In the genomic region with DNA sequence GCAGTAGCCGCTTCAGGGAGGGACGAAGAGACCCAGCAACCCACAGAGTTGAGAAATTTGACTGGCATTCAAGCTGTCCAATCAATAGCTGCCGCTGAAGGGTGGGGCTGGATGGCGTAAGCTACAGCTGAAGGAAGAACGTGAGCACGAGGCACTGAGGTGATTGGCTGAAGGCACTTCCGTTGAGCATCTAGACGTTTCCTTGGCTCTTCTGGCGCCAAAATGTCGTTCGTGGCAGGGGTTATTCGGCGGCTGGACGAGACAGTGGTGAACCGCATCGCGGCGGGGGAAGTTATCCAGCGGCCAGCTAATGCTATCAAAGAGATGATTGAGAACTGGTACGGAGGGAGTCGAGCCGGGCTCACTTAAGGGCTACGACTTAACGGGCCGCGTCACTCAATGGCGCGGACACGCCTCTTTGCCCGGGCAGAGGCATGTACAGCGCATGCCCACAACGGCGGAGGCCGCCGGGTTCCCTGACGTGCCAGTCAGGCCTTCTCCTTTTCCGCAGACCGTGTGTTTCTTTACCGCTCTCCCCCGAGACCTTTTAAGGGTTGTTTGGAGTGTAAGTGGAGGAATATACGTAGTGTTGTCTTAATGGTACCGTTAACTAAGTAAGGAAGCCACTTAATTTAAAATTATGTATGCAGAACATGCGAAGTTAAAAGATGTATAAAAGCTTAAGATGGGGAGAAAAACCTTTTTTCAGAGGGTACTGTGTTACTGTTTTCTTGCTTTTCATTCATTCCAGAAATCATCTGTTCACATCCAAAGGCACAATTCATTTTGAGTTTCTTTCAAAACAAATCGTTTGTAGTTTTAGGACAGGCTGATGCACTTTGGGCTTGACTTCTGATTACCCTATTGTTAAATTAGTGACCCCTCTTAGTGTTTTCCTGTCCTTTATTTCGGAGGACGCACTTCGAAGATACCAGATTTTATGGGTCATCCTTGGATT, we compare ENCODE assay signal across 1 cellular context.
TF ChIP-seq lines count a peak whose summit lies in the region.

A gene (plus strand): TSS at position 193 of the 958 bp plus-strand sequence. CDS start 30 bp downstream, at position 223.

TF ChIP-seq in GM12878, 131 proteins besides CTCF, POLR2A, EP300 and RAD21 (continued from another document and continues in another):
- TF ChIP-seq, protein P1, sequence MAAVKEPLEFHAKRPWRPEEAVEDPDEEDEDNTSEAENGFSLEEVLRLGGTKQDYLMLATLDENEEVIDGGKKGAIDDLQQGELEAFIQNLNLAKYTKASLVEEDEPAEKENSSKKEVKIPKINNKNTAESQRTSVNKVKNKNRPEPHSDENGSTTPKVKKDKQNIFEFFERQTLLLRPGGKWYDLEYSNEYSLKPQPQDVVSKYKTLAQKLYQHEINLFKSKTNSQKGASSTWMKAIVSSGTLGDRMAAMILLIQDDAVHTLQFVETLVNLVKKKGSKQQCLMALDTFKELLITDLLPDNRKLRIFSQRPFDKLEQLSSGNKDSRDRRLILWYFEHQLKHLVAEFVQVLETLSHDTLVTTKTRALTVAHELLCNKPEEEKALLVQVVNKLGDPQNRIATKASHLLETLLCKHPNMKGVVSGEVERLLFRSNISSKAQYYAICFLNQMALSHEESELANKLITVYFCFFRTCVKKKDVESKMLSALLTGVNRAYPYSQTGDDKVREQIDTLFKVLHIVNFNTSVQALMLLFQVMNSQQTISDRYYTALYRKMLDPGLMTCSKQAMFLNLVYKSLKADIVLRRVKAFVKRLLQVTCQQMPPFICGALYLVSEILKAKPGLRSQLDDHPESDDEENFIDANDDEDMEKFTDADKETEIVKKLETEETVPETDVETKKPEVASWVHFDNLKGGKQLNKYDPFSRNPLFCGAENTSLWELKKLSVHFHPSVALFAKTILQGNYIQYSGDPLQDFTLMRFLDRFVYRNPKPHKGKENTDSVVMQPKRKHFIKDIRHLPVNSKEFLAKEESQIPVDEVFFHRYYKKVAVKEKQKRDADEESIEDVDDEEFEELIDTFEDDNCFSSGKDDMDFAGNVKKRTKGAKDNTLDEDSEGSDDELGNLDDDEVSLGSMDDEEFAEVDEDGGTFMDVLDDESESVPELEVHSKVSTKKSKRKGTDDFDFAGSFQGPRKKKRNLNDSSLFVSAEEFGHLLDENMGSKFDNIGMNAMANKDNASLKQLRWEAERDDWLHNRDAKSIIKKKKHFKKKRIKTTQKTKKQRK (IDR thresholded peaks at IDR 0.05; ENCODE audit: low read depth, low read length): peak; percentile 64; the same call in 1 of the 2 replicates
- TF ChIP-seq RB1 (IDR thresholded peaks at IDR 0.05; ENCODE audit: borderline replicate concordance) (peak; percentile 100), HDAC6 (IDR thresholded peaks at IDR 0.05; ENCODE audit: unreplicated experiment) (peak; percentile 63), CHD1 (IDR thresholded peaks at IDR 0.05; ENCODE audit: low read depth, low read length) (no peak), MEF2A (IDR thresholded peaks at IDR 0.05; ENCODE audit: insufficient read depth, low read depth, low read length) (no peak), ZBED1 (IDR thresholded peaks at IDR 0.05; ENCODE audit: borderline replicate concordance) (no peak), MTA2 (IDR thresholded peaks at IDR 0.05; ENCODE audit: low read depth) (0 out of 2 replicates have a peak, but pooled peaks have one; percentile 32), CHD4 (IDR thresholded peaks at IDR 0.05) (no peak), EZH2 (IDR thresholded peaks at IDR 0.05; ENCODE audit: borderline replicate concordance, control insufficient read depth, low read depth, low read length) (no peak), FOXK2 (IDR thresholded peaks at IDR 0.05) (no peak), CBFB (IDR thresholded peaks at IDR 0.05; ENCODE audit: low read depth) (peak; percentile 36), RFX5 (IDR thresholded peaks at IDR 0.05; ENCODE audit: low read depth, low read length) (peak; percentile 72), SUPT20H (IDR thresholded peaks at IDR 0.05; ENCODE audit: borderline replicate concordance, control insufficient read depth, low read depth, low read length) (no peak), MYC (IDR thresholded peaks at IDR 0.05; ENCODE audit: insufficient read depth, insufficient read length, insufficient replicate concordance, low read length, severe bottlenecking) (no peak), CBX3 (IDR thresholded peaks at IDR 0.05; ENCODE audit: borderline replicate concordance, low read depth) (no peak), PML (IDR thresholded peaks at IDR 0.05; ENCODE audit: low read length) (peak; percentile 93), KAT2A (conservative IDR thresholded peaks at IDR 0.05; ENCODE audit: control insufficient read depth, low read depth, low read length) (no peak), ASH2L (IDR thresholded peaks at IDR 0.05; ENCODE audit: borderline replicate concordance, low read depth) (no peak; the same call in 1 of the 2 replicates), RUNX3 (IDR thresholded peaks at IDR 0.05; ENCODE audit: low read length) (peak; percentile 72), CREB1 (IDR thresholded peaks at IDR 0.05; ENCODE audit: low read depth) (peak; percentile 97), JUNB (IDR thresholded peaks at IDR 0.05) (no peak), NFYA (IDR thresholded peaks at IDR 0.05; ENCODE audit: borderline replicate concordance, low read depth, low read length) (peak; percentile 57; the same call in 1 of the 2 replicates), NR2C1 (IDR thresholded peaks at IDR 0.05) (peak; percentile 84), YY1 (IDR thresholded peaks at IDR 0.05; ENCODE audit: low read depth, low read length) (peak; percentile 96), TCF3 (IDR thresholded peaks at IDR 0.05; ENCODE audit: borderline replicate concordance, insufficient read depth, low read depth, low read length) (no peak), SMAD5 (IDR thresholded peaks at IDR 0.05; ENCODE audit: low read depth) (peak; percentile 93), STAT1 (conservative IDR thresholded peaks at IDR 0.05) (peak; percentile 74; the same call in 1 of the 2 replicates), EGR1 (IDR thresholded peaks at IDR 0.05; ENCODE audit: borderline replicate concordance in 1 of 2, low read depth in 2 of 2, low read length in 2 of 2) (no peak), ATF7 (IDR thresholded peaks at IDR 0.05; ENCODE audit: low read depth) (peak; percentile 88), NR2C2 (IDR thresholded peaks at IDR 0.05; ENCODE audit: borderline replicate concordance, control insufficient read depth, insufficient read length, low read depth) (no peak), ZZZ3 (IDR thresholded peaks at IDR 0.05; ENCODE audit: control insufficient read depth, insufficient read length, low read depth) (no peak), HDAC2 (IDR thresholded peaks at IDR 0.05) (no peak), TBL1XR1 (IDR thresholded peaks at IDR 0.05; ENCODE audit: low read depth, low read length) (no peak), RAD51 (IDR thresholded peaks at IDR 0.05) (peak; percentile 31; the same call in 1 of the 2 replicates)
- TF ChIP-seq, protein P2, sequence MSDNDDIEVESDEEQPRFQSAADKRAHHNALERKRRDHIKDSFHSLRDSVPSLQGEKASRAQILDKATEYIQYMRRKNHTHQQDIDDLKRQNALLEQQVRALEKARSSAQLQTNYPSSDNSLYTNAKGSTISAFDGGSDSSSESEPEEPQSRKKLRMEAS (IDR thresholded peaks at IDR 0.05; ENCODE audit: low read depth, low read length): 0 out of 2 replicates have a peak, but pooled peaks have one; percentile 43
- TF ChIP-seq, protein P3, sequence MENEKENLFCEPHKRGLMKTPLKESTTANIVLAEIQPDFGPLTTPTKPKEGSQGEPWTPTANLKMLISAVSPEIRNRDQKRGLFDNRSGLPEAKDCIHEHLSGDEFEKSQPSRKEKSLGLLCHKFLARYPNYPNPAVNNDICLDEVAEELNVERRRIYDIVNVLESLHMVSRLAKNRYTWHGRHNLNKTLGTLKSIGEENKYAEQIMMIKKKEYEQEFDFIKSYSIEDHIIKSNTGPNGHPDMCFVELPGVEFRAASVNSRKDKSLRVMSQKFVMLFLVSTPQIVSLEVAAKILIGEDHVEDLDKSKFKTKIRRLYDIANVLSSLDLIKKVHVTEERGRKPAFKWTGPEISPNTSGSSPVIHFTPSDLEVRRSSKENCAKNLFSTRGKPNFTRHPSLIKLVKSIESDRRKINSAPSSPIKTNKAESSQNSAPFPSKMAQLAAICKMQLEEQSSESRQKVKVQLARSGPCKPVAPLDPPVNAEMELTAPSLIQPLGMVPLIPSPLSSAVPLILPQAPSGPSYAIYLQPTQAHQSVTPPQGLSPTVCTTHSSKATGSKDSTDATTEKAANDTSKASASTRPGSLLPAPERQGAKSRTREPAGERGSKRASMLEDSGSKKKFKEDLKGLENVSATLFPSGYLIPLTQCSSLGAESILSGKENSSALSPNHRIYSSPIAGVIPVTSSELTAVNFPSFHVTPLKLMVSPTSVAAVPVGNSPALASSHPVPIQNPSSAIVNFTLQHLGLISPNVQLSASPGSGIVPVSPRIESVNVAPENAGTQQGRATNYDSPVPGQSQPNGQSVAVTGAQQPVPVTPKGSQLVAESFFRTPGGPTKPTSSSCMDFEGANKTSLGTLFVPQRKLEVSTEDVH (IDR thresholded peaks at IDR 0.05; ENCODE audit: low read depth, partially characterized antibody): peak; percentile 99
- TF ChIP-seq, protein P4, sequence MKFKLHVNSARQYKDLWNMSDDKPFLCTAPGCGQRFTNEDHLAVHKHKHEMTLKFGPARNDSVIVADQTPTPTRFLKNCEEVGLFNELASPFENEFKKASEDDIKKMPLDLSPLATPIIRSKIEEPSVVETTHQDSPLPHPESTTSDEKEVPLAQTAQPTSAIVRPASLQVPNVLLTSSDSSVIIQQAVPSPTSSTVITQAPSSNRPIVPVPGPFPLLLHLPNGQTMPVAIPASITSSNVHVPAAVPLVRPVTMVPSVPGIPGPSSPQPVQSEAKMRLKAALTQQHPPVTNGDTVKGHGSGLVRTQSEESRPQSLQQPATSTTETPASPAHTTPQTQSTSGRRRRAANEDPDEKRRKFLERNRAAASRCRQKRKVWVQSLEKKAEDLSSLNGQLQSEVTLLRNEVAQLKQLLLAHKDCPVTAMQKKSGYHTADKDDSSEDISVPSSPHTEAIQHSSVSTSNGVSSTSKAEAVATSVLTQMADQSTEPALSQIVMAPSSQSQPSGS (IDR thresholded peaks at IDR 0.05; ENCODE audit: low read length): peak; percentile 51
- TF ChIP-seq, protein P5, sequence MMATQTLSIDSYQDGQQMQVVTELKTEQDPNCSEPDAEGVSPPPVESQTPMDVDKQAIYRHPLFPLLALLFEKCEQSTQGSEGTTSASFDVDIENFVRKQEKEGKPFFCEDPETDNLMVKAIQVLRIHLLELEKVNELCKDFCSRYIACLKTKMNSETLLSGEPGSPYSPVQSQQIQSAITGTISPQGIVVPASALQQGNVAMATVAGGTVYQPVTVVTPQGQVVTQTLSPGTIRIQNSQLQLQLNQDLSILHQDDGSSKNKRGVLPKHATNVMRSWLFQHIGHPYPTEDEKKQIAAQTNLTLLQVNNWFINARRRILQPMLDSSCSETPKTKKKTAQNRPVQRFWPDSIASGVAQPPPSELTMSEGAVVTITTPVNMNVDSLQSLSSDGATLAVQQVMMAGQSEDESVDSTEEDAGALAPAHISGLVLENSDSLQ (IDR thresholded peaks at IDR 0.05): peak; percentile 100
- TF ChIP-seq, protein P6, sequence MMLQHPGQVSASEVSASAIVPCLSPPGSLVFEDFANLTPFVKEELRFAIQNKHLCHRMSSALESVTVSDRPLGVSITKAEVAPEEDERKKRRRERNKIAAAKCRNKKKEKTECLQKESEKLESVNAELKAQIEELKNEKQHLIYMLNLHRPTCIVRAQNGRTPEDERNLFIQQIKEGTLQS (IDR thresholded peaks at IDR 0.05; ENCODE audit: borderline replicate concordance, extremely low read depth, low read depth, low read length): no peak
- TF ChIP-seq, protein P7, sequence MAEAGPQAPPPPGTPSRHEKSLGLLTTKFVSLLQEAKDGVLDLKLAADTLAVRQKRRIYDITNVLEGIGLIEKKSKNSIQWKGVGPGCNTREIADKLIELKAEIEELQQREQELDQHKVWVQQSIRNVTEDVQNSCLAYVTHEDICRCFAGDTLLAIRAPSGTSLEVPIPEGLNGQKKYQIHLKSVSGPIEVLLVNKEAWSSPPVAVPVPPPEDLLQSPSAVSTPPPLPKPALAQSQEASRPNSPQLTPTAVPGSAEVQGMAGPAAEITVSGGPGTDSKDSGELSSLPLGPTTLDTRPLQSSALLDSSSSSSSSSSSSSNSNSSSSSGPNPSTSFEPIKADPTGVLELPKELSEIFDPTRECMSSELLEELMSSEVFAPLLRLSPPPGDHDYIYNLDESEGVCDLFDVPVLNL (IDR thresholded peaks at IDR 0.05; ENCODE audit: low read depth, low read length): peak; percentile 81
- TF ChIP-seq, protein P8, sequence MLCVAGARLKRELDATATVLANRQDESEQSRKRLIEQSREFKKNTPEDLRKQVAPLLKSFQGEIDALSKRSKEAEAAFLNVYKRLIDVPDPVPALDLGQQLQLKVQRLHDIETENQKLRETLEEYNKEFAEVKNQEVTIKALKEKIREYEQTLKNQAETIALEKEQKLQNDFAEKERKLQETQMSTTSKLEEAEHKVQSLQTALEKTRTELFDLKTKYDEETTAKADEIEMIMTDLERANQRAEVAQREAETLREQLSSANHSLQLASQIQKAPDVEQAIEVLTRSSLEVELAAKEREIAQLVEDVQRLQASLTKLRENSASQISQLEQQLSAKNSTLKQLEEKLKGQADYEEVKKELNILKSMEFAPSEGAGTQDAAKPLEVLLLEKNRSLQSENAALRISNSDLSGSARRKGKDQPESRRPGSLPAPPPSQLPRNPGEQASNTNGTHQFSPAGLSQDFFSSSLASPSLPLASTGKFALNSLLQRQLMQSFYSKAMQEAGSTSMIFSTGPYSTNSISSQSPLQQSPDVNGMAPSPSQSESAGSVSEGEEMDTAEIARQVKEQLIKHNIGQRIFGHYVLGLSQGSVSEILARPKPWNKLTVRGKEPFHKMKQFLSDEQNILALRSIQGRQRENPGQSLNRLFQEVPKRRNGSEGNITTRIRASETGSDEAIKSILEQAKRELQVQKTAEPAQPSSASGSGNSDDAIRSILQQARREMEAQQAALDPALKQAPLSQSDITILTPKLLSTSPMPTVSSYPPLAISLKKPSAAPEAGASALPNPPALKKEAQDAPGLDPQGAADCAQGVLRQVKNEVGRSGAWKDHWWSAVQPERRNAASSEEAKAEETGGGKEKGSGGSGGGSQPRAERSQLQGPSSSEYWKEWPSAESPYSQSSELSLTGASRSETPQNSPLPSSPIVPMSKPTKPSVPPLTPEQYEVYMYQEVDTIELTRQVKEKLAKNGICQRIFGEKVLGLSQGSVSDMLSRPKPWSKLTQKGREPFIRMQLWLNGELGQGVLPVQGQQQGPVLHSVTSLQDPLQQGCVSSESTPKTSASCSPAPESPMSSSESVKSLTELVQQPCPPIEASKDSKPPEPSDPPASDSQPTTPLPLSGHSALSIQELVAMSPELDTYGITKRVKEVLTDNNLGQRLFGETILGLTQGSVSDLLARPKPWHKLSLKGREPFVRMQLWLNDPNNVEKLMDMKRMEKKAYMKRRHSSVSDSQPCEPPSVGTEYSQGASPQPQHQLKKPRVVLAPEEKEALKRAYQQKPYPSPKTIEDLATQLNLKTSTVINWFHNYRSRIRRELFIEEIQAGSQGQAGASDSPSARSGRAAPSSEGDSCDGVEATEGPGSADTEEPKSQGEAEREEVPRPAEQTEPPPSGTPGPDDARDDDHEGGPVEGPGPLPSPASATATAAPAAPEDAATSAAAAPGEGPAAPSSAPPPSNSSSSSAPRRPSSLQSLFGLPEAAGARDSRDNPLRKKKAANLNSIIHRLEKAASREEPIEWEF (IDR thresholded peaks at IDR 0.05; ENCODE audit: insufficient replicate concordance, low read depth, low read length): no peak
